In the genomic region with DNA sequence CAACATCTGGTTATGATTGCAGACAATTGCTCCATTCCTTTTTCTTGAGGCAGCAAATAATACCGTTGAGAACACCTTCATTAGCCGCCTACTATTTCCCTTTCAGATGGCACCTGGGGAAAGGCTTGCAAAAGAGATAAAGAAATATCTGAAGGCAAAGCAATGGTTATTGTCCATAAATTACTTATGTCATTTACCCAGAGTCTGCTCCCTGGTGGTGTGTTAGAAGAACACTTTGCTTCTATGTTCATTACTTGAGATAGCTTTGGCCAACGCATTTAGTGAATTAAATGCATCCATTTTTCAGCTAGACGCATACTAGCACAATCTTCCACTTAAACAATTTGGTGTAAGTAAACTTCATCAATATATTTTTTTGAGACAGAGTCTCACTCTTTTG, we compare ENCODE assay signal across 20 cellular contexts.
DNase-seq lines count a peak whose midpoint lies in the region; ATAC-seq and TF ChIP-seq lines count a peak whose summit lies in the region.
"Had no signal": no experiment of that assay in that cellular context is flagged by ENCODE, and none has a peak within 500 bp of the region (broad histone marks: within the 10 kb centered on the region; RNA-seq: fewer than 3 reads in every experiment).

No MANE protein-coding gene starts in this region.

- CTCF ChIA-PET in AG04450 (lab: Charles Lee), result interaction anchor here (0.6 kb wide), 2 partner anchors 9 to 963 kb away, joined by 3 to 8 read pairs; no protein-coding TSS in a partner anchor

- H3K27me3 ChIP-seq in AG04450 (ENCODE audit: control insufficient read depth, insufficient read depth, low read length), result no peaks in the 10 kb centered on the region
- H3K27me3 ChIP-seq in adipocyte (replicated peaks; ENCODE audit: control insufficient read depth, insufficient read depth, low read length), result no peaks in the 10 kb centered on the region
- no peaks in the 10 kb centered on the region for H3K27me3 ChIP-seq in stomach
- H3K27me3 ChIP-seq: cardiac muscle cell, pancreas, sigmoid colon, transverse colon had no signal

- 80 to 92% (median 90%) methylated on average over 4 of the region's 4 CpGs for WGBS in stomach, 5 donors

- ATAC-seq in HG02763 (IDR thresholded peaks at IDR 0.05; ENCODE audit: unreplicated experiment) (no peak), GM21717 (IDR thresholded peaks at IDR 0.05; ENCODE audit: unreplicated experiment) (no peak), GM19455 (IDR thresholded peaks at IDR 0.05; ENCODE audit: unreplicated experiment) (no peak)
- ATAC-seq: Panc1, pancreas had no signal

- DNase-seq in AG04450 (ENCODE audit: low read depth, low spot score), result no peak
- peak; percentile 2 for DNase-seq in EH (ENCODE audit: low read depth)
- peak; percentile 79 for DNase-seq in NCI-H146 treated with DMSO at 0.1 percent for 48 hours (lab: John Stamatoyannopoulos, UW; ENCODE audit: unreplicated experiment)
- DNase-seq in adipocyte (ENCODE audit: low read depth), result peak; percentile 13
- DNase-seq in stomach, result no peak
- DNase-seq: activated gamma-delta T cell; amniotic stem cell; COR-L47; dermis blood vessel endothelial cell; NCI-H2029 treated with DMSO at 0.1 percent for 48 hours; pancreas; sigmoid colon; stimulated activated CD4-positive, alpha-beta T cell treated with anti-CD3 and anti-CD28 coated beads, Interleukin-1b, Interleukin-23, amount 100 ng/mL, for 48 hours; stimulated activated naive CD4-positive, alpha-beta T cell treated with Interleukin-2 at 50 U/mL for 16 hours; transverse colon had no signal

- H3K4me1 ChIP-seq in adipocyte (ENCODE audit: control insufficient read depth, insufficient read depth, low read length) (no peaks in the 10 kb centered on the region), stomach (peaks cover 0 to 6% (median 0%) of the 10 kb centered on the region in 4 donors)
- H3K4me1 ChIP-seq: pancreas, sigmoid colon, transverse colon had no signal

- 0 out of 2 replicates have a peak, but pooled peaks have one; percentile 12 for TF ChIP-seq CTCF in AG04450 (IDR thresholded peaks at IDR 0.05; ENCODE audit: low read depth, low read length)
- no peak for TF ChIP-seq CTCF in stomach (IDR thresholded peaks at IDR 0.05)

- H3K27ac ChIP-seq in AG04450 (ENCODE audit: low read depth, low read length), result no peak overlapping the region
- H3K27ac ChIP-seq in stomach, result no peak overlapping the region
- H3K27ac ChIP-seq: cardiac muscle cell, pancreas, sigmoid colon, transverse colon had no signal

- H3K4me3 ChIP-seq in AG04450 (ENCODE audit: low read depth, low read length) (no peak overlapping the region), adipocyte (ENCODE audit: low read length) (no peak overlapping the region), stomach (no peak overlapping the region)
- H3K4me3 ChIP-seq: cardiac muscle cell, pancreas, sigmoid colon, transverse colon had no signal

- TF ChIP-seq POLR2A in stomach (IDR thresholded peaks at IDR 0.05), result no peak

- no peak for TF ChIP-seq EP300 in stomach (IDR thresholded peaks at IDR 0.05)

- intact Hi-C loops in stomach (cut with DNase I; ENCODE audit: low total_unique reads), result no loop called here

- H3K9ac ChIP-seq in adipocyte (ENCODE audit: low read length), result no peak overlapping the region

- H3K36me3 ChIP-seq in adipocyte (ENCODE audit: control insufficient read depth, insufficient read depth, low read length, severe bottlenecking) (no peaks in the 10 kb centered on the region), stomach (no peaks in the 10 kb centered on the region)
- H3K36me3 ChIP-seq: cardiac muscle cell, pancreas, sigmoid colon, transverse colon had no signal

- POLR2A ChIA-PET in AG04450 (lab: Yijun Ruan, JAX), result no interaction called here

- no peaks in the 10 kb centered on the region for H3K9me3 ChIP-seq in AG04450 (ENCODE audit: control insufficient read depth, insufficient read depth, low read length)
- H3K9me3 ChIP-seq in adipocyte (ENCODE audit: control insufficient read depth, low read length), result no peaks in the 10 kb centered on the region
- H3K9me3 ChIP-seq in stomach, result no peaks in the 10 kb centered on the region
- H3K9me3 ChIP-seq: pancreas, sigmoid colon, transverse colon had no signal

Comparison
In these comparisons a context has a peak if more than half of its experiments do, and no peak if none do; other contexts are left out.
1. DNase-seq: peak in EH (single experiment), NCI-H146 treated with DMSO at 0.1 percent for 48 hours (single experiment) and adipocyte (single experiment); none in AG04450 (single experiment) and stomach (single experiment).